ENCODE assay signal across 13 cellular contexts in genomic region chr6:42505377-42505702, GRCh38. TPM values are rescaled to one million over a fixed set of nuclear protein-coding genes. Genes with fewer than 3 reads are reported as not detected.
DNase-seq lines count a peak whose midpoint lies in the region; ATAC-seq and TF ChIP-seq lines count a peak whose summit lies in the region.
"Had no signal": no experiment of that assay in that cellular context is flagged by ENCODE, and none has a peak within 500 bp of the region (broad histone marks: within the 10 kb centered on the region; RNA-seq: fewer than 3 reads in every experiment).

No MANE protein-coding gene starts in this region.

- H4K20me1 ChIP-seq in OCI-LY7 (ENCODE audit: insufficient read depth, low read length), result no peaks in the 10 kb centered on the region

- TF ChIP-seq CTCF in GM12865 (IDR thresholded peaks at IDR 0.05; ENCODE audit: insufficient read depth, low read depth, low read length, missing control alignments), result no peak
- no peak for TF ChIP-seq CTCF in OCI-LY7 (conservative IDR thresholded peaks at IDR 0.05; ENCODE audit: low read length)
- no peak for TF ChIP-seq CTCF in upper lobe of left lung (IDR thresholded peaks at IDR 0.05)
- no peak for TF ChIP-seq CTCF in dorsolateral prefrontal cortex (IDR thresholded peaks at IDR 0.05 in 54 of 56, conservative IDR thresholded peaks at IDR 0.05 in 2 of 56; ENCODE audit: low read depth in 1 of 56, partially characterized antibody in 56 of 56)

- H3K27ac ChIP-seq in ACC112 (ENCODE audit: low read depth, low read length) (peak overlapping the region; percentile 56), OCI-LY7 (ENCODE audit: low read depth, low read length, poor library complexity, severe bottlenecking) (no peak overlapping the region), upper lobe of left lung (no peak overlapping the region), dorsolateral prefrontal cortex (no peak overlapping the region)
- H3K27ac ChIP-seq: stomach had no signal

- H3K9me3 ChIP-seq in OCI-LY7 (ENCODE audit: low read length) (no peaks in the 10 kb centered on the region; the same call in 1 of the 2 replicates), upper lobe of left lung (no peaks in the 10 kb centered on the region)
- H3K9me3 ChIP-seq: stomach had no signal

- H3K4me3 ChIP-seq in ACC112 (ENCODE audit: low read depth, low read length) (no peak overlapping the region), GM12865 (ENCODE audit: low read depth, low read length) (peak overlapping the region; percentile 69), OCI-LY7 (ENCODE audit: low read depth, low read length, poor library complexity, severe bottlenecking) (no peak overlapping the region), upper lobe of left lung (no peak overlapping the region), dorsolateral prefrontal cortex (no peak overlapping the region)
- H3K4me3 ChIP-seq: stomach had no signal

- BruUV-seq in OCI-LY7 (replicated peaks; lab: Mats Ljungman, UMichigan), result no TSS peak

- intact Hi-C loops in OCI-LY7 (cut with micrococcal nuclease; ENCODE audit: unreplicated experiment) (no loop called here), dorsolateral prefrontal cortex (cut with DNase I) (no loop called here)

- no peak for TF ChIP-seq POLR2A in upper lobe of left lung (IDR thresholded peaks at IDR 0.05)

- H3K9me2 ChIP-seq in OCI-LY7 (ENCODE audit: insufficient read depth, low read length), result no peaks in the 10 kb centered on the region

- H3K36me3 ChIP-seq in ACC112 (ENCODE audit: insufficient read depth, low read length) (no peaks in the 10 kb centered on the region), OCI-LY7 (ENCODE audit: insufficient read depth, low read length) (no peaks in the 10 kb centered on the region), upper lobe of left lung (no peaks in the 10 kb centered on the region)
- H3K36me3 ChIP-seq: stomach had no signal

- POLR2A ChIA-PET in OCI-LY7 (lab: Charles Lee), result interaction anchor here (0.7 to 1.2 kb wide), 5 partner anchors 12 to 37 kb away, joined by 3 to 5 read pairs (median 4); no protein-coding TSS in a partner anchor

- no peak for TF ChIP-seq EP300 in upper lobe of left lung (IDR thresholded peaks at IDR 0.05)

- ATAC-seq in esophagus mucosa, result peak; percentile 45
- no peak for ATAC-seq in upper lobe of left lung (ENCODE audit: low FRiP score in 2 of 2)
- ATAC-seq: effector memory CD8-positive, alpha-beta T cell; WTC11 had no signal

- H3K4me1 ChIP-seq in ACC112 (ENCODE audit: control insufficient read depth, insufficient read depth, low read length, unreplicated experiment), result peaks cover 3% of the 10 kb centered on the region
- H3K4me1 ChIP-seq in OCI-LY7 (ENCODE audit: insufficient read depth, low read length, poor library complexity, severe bottlenecking), result peaks cover 14% of the 10 kb centered on the region
- no peaks in the 10 kb centered on the region for H3K4me1 ChIP-seq in upper lobe of left lung
- H3K4me1 ChIP-seq: stomach had no signal

- CTCF ChIA-PET in OCI-LY7 (lab: Charles Lee; ENCODE audit: unreplicated experiment), result no interaction called here

- H3K79me2 ChIP-seq in ACC112 (ENCODE audit: control insufficient read depth, insufficient read depth, low read length, unreplicated experiment) (no peaks in the 10 kb centered on the region), OCI-LY7 (ENCODE audit: insufficient read depth, low read depth, low read length) (no peaks in the 10 kb centered on the region)

- H3K27me3 ChIP-seq in ACC112 (ENCODE audit: insufficient read depth, low read length) (no peaks in the 10 kb centered on the region), upper lobe of left lung (no peaks in the 10 kb centered on the region), dorsolateral prefrontal cortex (peaks cover 0 to 3% (median 0%) of the 10 kb centered on the region in 45 donors)
- H3K27me3 ChIP-seq: stomach had no signal

- WGBS in upper lobe of left lung, 2 donors, result 50 to 69% methylated on average over 1 of the region's 1 CpG

- peak; percentile 61 for DNase-seq in GM12865 (ENCODE audit: low read depth)
- DNase-seq in OCI-LY7 (ENCODE audit: low spot score), result no peak
- DNase-seq in upper lobe of left lung, result no peak
- DNase-seq in NCI-H1417 treated with DMSO at 0.1 percent for 48 hours (lab: John Stamatoyannopoulos, UW), result no peak
- DNase-seq in dorsolateral prefrontal cortex, result no peak
- DNase-seq in effector CD8-positive, alpha-beta T cell (lab: John Stamatoyannopoulos, UW), result no peak
- DNase-seq: effector memory CD8-positive, alpha-beta T cell; NCI-H2107; SHP77; stomach had no signal

- 0 out of 2 replicates have a peak overlapping the region, but pooled peaks have one; percentile 5 for H3K4me2 ChIP-seq in OCI-LY7 (ENCODE audit: low read length)

- H2AFZ ChIP-seq in ACC112 (ENCODE audit: low read length, unreplicated experiment), result no peak overlapping the region
- H2AFZ ChIP-seq in OCI-LY7 (ENCODE audit: low read length), result peak overlapping the region; percentile 18; the same call in 1 of the 2 replicates

RNA-seq across cellular contexts. Expression of gene TRERF1, which starts 53.6 kb away (rescaled TPM):
- 4.6 and 5.7 TPM in 2 replicates for total RNA-seq in OCI-LY7 (2014; rRNA removed; shearing (Covaris generic))
- 12.2 and 12.9 TPM in 2 replicates for total RNA-seq in OCI-LY7 (2022)
- total RNA-seq in esophagus mucosa, result 7.3 TPM
- total RNA-seq in upper lobe of left lung, result 1 to 10 TPM; 2.0 to 7.3 (median 5.4) TPM
- total RNA-seq in dorsolateral prefrontal cortex, result 10 to 100 TPM in 105 of 120 experiments, 1 to 10 TPM in 15; 4.2 to 21.8 (median 13.7) TPM

RNA-seq across cellular contexts. Expression of gene UBR2, which starts 58.5 kb away (rescaled TPM):
- total RNA-seq in OCI-LY7 (2014; rRNA removed; shearing (Covaris generic)), result 16.6 and 17.1 TPM in 2 replicates
- total RNA-seq in OCI-LY7 (2022), result 23.8 and 26.7 TPM in 2 replicates
- 15.0 TPM for total RNA-seq in esophagus mucosa
- total RNA-seq in upper lobe of left lung, result 10 to 100 TPM; 20.3 to 44.3 (median 32.8) TPM
- 10 to 100 TPM; 29.5 to 56.9 (median 37.2) TPM for total RNA-seq in dorsolateral prefrontal cortex
